ENCODE assay signal across 20 cellular contexts in genomic region chr20:58665606-58666005, GRCh38. TPM values are rescaled to one million over a fixed set of nuclear protein-coding genes. Genes with fewer than 3 reads are reported as not detected.
A peak's percentile ranks its signal among the peaks of the same experiment; 100 is the strongest.
DNase-seq lines count a peak whose midpoint lies in the region; ATAC-seq, FAIRE-seq and TF ChIP-seq lines count a peak whose summit lies in the region.
"Had no signal": no experiment of that assay in that cellular context is flagged by ENCODE, and none has a peak within 500 bp of the region (broad histone marks: within the 10 kb centered on the region; RNA-seq: fewer than 3 reads in every experiment).

No MANE protein-coding gene starts in this region.

- intact Hi-C loops in psoas muscle (cut with DNase I) = no loop called here

- H3K27me3 ChIP-seq in GM23338 (ENCODE audit: insufficient read depth) = no peaks in the 10 kb centered on the region
- H3K27me3 ChIP-seq in psoas muscle (ENCODE audit: insufficient read depth in 3 of 3, low read length in 2 of 3) = no peaks in the 10 kb centered on the region
- H3K27me3 ChIP-seq in GM23248 (replicated peaks; ENCODE audit: insufficient read depth) = no peaks in the 10 kb centered on the region
- H3K27me3 ChIP-seq: pancreas had no signal

- DNase-seq in GM23338 (ENCODE audit: low spot score) (no peak), RCC 7860 (ENCODE audit: low spot score) (peak; percentile 96), cerebellum (ENCODE audit: low spot score) (peak; percentile 41), psoas muscle (peak; percentile 36 to 82), putamen (ENCODE audit: low spot score) (no peak), GM23248 (no peak), mesothelial cell of epicardium (ENCODE audit: low spot score in 2 of 2, unreplicated experiment in 2 of 2) (no peak)
- DNase-seq: activated CD4-positive, CD25-positive, alpha-beta regulatory T cell; activated gamma-delta T cell; DMS 273 treated with DMSO at 0.1 percent for 48 hours; foreskin fibroblast; NCI-H146; NCI-H226; pancreas; Right ventricle myocardium superior; small intestine had no signal

- H3K4me2 ChIP-seq in GM23338 (no peak overlapping the region), GM23248 (ENCODE audit: unreplicated experiment) (no peak overlapping the region)

- no peaks in the 10 kb centered on the region for H3K9me3 Mint-ChIP-seq in GM23338
- no peaks in the 10 kb centered on the region for H3K9me3 Mint-ChIP-seq in mesothelial cell of epicardium

- WGBS in psoas muscle, 3 donors = 46 to 68% (median 50%) methylated on average over 11 of the region's 11 CpGs
- WGBS in GM23248 (ENCODE audit: low coverage in 1 of 2, low lambda C conversion rate in 2 of 2, missing lambda C conversion rate in 2 of 2), 2 experiments = 92% methylated on average over 11 of the region's 11 CpGs

- H3K27ac ChIP-seq in GM23338 (ENCODE audit: low read depth) (no peak overlapping the region), psoas muscle (peak overlapping the region; percentile 75), GM23248 (no peak overlapping the region)
- H3K27ac ChIP-seq: pancreas had no signal

- H3K9me2 ChIP-seq in GM23338 (ENCODE audit: insufficient read depth) (no peaks in the 10 kb centered on the region), GM23248 (ENCODE audit: insufficient read depth) (no peaks in the 10 kb centered on the region)

- peaks cover 72% of the 10 kb centered on the region for H3K79me2 ChIP-seq in GM23338 (replicated peaks; ENCODE audit: insufficient read depth)
- peaks cover 83% of the 10 kb centered on the region for H3K79me2 ChIP-seq in GM23248 (ENCODE audit: insufficient read depth)

- H4K20me1 ChIP-seq in GM23338 (replicated peaks; ENCODE audit: insufficient read depth) (no peaks in the 10 kb centered on the region), GM23248 (ENCODE audit: insufficient read depth) (no peaks in the 10 kb centered on the region; the same call in 1 of the 2 replicates)

- in situ Hi-C loops in GM23248 (cut with MboI) = no loop called here

- peaks cover 49% of the 10 kb centered on the region for H3K4me1 ChIP-seq in GM23338 (ENCODE audit: insufficient read depth)
- peaks cover 30% of the 10 kb centered on the region for H3K4me1 ChIP-seq in psoas muscle
- H3K4me1 ChIP-seq in GM23248 (ENCODE audit: insufficient read depth) = peaks cover 9% of the 10 kb centered on the region
- H3K4me1 ChIP-seq: pancreas had no signal

- H3K27ac Mint-ChIP-seq in GM23338 (peak overlapping the region; percentile 63; the same call in 1 of the 2 replicates), mesothelial cell of epicardium (no peak overlapping the region)
- H3K27ac Mint-ChIP-seq: B cell had no signal

- H3K4me3 ChIP-seq in GM23338 = no peak overlapping the region
- no peak overlapping the region for H3K4me3 ChIP-seq in psoas muscle
- H3K4me3 ChIP-seq in GM23248 = no peak overlapping the region
- H3K4me3 ChIP-seq: HAP-1, pancreas had no signal

- H3F3A ChIP-seq in GM23338 (replicated peaks; ENCODE audit: low read depth) (peaks cover 12% of the 10 kb centered on the region), GM23248 (ENCODE audit: insufficient read depth) (peaks cover 17% of the 10 kb centered on the region; the same call in 1 of the 2 replicates)

- FAIRE-seq in RCC 7860 (lab: Jason Lieb, UNC) = peak; percentile 98
- FAIRE-seq: endometrium, pancreas, small intestine had no signal

- H3K9ac ChIP-seq in GM23248 = no peak overlapping the region

- H3K4me3 Mint-ChIP-seq in GM23338 = no peak overlapping the region
- H3K4me3 Mint-ChIP-seq in mesothelial cell of epicardium = no peak overlapping the region
- H3K4me3 Mint-ChIP-seq: B cell had no signal

- H3K36me3 Mint-ChIP-seq in GM23338 (ENCODE audit: low read depth) = peaks cover 46% of the 10 kb centered on the region; the same call in 2 of the 3 replicates
- H3K36me3 Mint-ChIP-seq in mesothelial cell of epicardium = peaks cover 17% of the 10 kb centered on the region

- ATAC-seq in GM23338 = no peak
- ATAC-seq in psoas muscle = peak; percentile 85 to 95 (median 91)
- ATAC-seq: left lobe of liver had no signal

- H3K9me3 ChIP-seq in psoas muscle (no peaks in the 10 kb centered on the region), GM23248 (ENCODE audit: low read depth) (no peaks in the 10 kb centered on the region)
- H3K9me3 ChIP-seq: HAP-1, pancreas had no signal

- peaks cover 77% of the 10 kb centered on the region for H3K4me1 Mint-ChIP-seq in GM23338
- H3K4me1 Mint-ChIP-seq in mesothelial cell of epicardium = peaks cover 2% of the 10 kb centered on the region

- peaks cover 6% of the 10 kb centered on the region for H3K27me3 Mint-ChIP-seq in GM23338 (ENCODE audit: insufficient read depth, low read depth, poor library complexity)
- no peaks in the 10 kb centered on the region for H3K27me3 Mint-ChIP-seq in mesothelial cell of epicardium (ENCODE audit: low read depth)
- H3K27me3 Mint-ChIP-seq: B cell had no signal

- no peak overlapping the region for H2AFZ ChIP-seq in GM23338
- H2AFZ ChIP-seq in GM23248 = no peak overlapping the region

- H3K36me3 ChIP-seq in GM23338 (ENCODE audit: insufficient read depth) = peaks cover 2% of the 10 kb centered on the region; the same call in 1 of the 2 replicates
- H3K36me3 ChIP-seq in psoas muscle (ENCODE audit: insufficient read depth in 1 of 2, low read depth in 1 of 2) = peaks cover 16 to 47% of the 10 kb centered on the region in 2 donors
- H3K36me3 ChIP-seq in GM23248 (ENCODE audit: low read depth) = peaks cover 49% of the 10 kb centered on the region

- TF ChIP-seq CTCF in GM23338 (conservative IDR thresholded peaks at IDR 0.05; ENCODE audit: low read depth in 2 of 2) (no peak), psoas muscle (IDR thresholded peaks at IDR 0.05) (no peak), mesothelial cell of epicardium (IDR thresholded peaks at IDR 0.05; ENCODE audit: unreplicated experiment) (no peak)

TF ChIP-seq in GM23338, 12 proteins besides CTCF, POLR2A, EP300 and RAD21 (continues in another document):
- no peak for TF ChIP-seq EZH2phosphoT487 (IDR thresholded peaks at IDR 0.05; ENCODE audit: unreplicated experiment)
- no peak for TF ChIP-seq CREB1 (CRISPR knock-in tag; IDR thresholded peaks at IDR 0.05; ENCODE audit: low read depth)
- TF ChIP-seq NANOG (IDR thresholded peaks at IDR 0.05; ENCODE audit: borderline replicate concordance) = no peak
- TF ChIP-seq REST (IDR thresholded peaks at IDR 0.05; ENCODE audit: unreplicated experiment) = no peak
- no peak for TF ChIP-seq ZNF114 (CRISPR knock-in tag; IDR thresholded peaks at IDR 0.05)
- TF ChIP-seq JUNB (IDR thresholded peaks at IDR 0.05; ENCODE audit: unreplicated experiment) = no peak
- TF ChIP-seq EZH2 (IDR thresholded peaks at IDR 0.05; ENCODE audit: low read depth, unreplicated experiment) = no peak
- TF ChIP-seq POLR2AphosphoS5 (IDR thresholded peaks at IDR 0.05; ENCODE audit: low read depth) = no peak
- no peak for TF ChIP-seq STAT1 (IDR thresholded peaks at IDR 0.05; ENCODE audit: unreplicated experiment)

RNA-seq across cellular contexts. Expression of gene STX16, which starts 14.5 kb away (rescaled TPM):
- total RNA-seq in GM23338 (2014; rRNA removed; shearing (Covaris generic)) = 66.5 and 70.5 TPM in 2 replicates
- polyA plus RNA-seq in GM23338 (2016; fragmentation: Nextera tagmentation; extraction: Ambion mirVana) (27.7 and 31.2 TPM in 2 replicates), psoas muscle (10 to 100 TPM; 17.5 to 58.1 (median 20.0) TPM), GM23248 (2016; fragmentation: Nextera tagmentation; extraction: Ambion mirVana) (30.6 and 36.9 TPM in 2 replicates)
- total RNA-seq in cerebellum (47.5 TPM), psoas muscle (10 to 100 TPM; 17.9 to 26.3 (median 21.1) TPM), mesothelial cell of epicardium (85.9 to 87.5 TPM (median 86.1 TPM) in 3 replicates)
- total RNA-seq in GM23248 (2014; rRNA removed; shearing (Covaris generic)) = 15.8 and 17.6 TPM in 2 replicates

RNA-seq across cellular contexts. Expression of gene NPEPL1, which starts 27.0 kb away (rescaled TPM):
- 24.1 and 30.0 TPM in 2 replicates for total RNA-seq in GM23338 (2014; rRNA removed; shearing (Covaris generic))
- polyA plus RNA-seq in GM23338 (2016; fragmentation: Nextera tagmentation; extraction: Ambion mirVana) (17.8 and 23.5 TPM in 2 replicates), psoas muscle (10 to 100 TPM; 18.4 to 41.9 (median 29.1) TPM), GM23248 (2016; fragmentation: Nextera tagmentation; extraction: Ambion mirVana) (46.1 and 49.8 TPM in 2 replicates)
- total RNA-seq in cerebellum (12.0 TPM), psoas muscle (10 to 100 TPM; 29.1 to 52.3 (median 36.4) TPM), mesothelial cell of epicardium (65.8 to 71.5 TPM (median 69.6 TPM) in 3 replicates)
- 37.5 and 37.7 TPM in 2 replicates for total RNA-seq in GM23248 (2014; rRNA removed; shearing (Covaris generic))

Comparison
In these comparisons a context has a peak if more than half of its experiments do, and no peak if none do; other contexts are left out.
1. DNase-seq: peak in RCC 7860 (single experiment), cerebellum (single experiment) and psoas muscle (2 of 2); none in GM23338 (single experiment), putamen (single experiment), GM23248 (single experiment) and mesothelial cell of epicardium (0 of 2).